ENCODE assay signal across 1 cellular context in the genomic region with DNA sequence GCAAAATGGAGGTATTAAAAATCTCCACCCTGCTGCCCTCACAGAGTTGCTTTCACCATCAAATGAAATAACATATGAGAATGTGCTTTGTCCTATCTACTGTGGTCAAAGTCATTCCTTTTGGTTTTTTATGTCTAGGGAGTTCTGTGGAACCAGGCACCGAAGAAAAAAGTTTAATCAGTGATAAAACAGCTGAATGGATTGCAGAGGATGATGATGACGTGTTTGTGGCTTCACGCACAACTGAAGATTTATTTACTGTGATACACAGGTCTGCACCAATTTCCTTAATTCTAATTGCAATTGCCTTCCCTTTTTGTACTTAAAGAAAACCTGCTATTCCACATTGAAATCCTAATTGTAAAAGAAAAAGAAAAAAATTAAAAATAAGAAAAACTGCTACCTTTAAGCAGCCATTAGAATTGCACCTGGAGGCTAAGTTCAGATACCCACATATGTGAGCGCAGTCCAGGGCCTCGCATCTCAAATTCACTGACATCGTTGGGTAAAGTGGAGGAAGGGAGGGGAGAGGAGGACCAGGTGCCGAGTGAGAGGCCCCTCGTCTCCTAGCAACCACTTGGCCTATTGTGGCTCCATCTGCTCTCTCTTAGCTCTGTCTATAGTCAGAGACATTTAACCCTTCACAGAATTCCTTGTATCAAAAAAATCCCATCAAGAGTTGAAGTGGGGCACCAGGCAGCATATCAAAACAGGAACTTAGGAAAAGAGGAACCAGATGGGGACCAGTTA.
TF ChIP-seq lines count a peak whose summit lies in the region.

No MANE protein-coding gene starts in this region.

TF ChIP-seq in GM23338, 12 proteins besides CTCF, POLR2A, EP300 and RAD21 (continued from another document):
- TF ChIP-seq, protein P1, sequence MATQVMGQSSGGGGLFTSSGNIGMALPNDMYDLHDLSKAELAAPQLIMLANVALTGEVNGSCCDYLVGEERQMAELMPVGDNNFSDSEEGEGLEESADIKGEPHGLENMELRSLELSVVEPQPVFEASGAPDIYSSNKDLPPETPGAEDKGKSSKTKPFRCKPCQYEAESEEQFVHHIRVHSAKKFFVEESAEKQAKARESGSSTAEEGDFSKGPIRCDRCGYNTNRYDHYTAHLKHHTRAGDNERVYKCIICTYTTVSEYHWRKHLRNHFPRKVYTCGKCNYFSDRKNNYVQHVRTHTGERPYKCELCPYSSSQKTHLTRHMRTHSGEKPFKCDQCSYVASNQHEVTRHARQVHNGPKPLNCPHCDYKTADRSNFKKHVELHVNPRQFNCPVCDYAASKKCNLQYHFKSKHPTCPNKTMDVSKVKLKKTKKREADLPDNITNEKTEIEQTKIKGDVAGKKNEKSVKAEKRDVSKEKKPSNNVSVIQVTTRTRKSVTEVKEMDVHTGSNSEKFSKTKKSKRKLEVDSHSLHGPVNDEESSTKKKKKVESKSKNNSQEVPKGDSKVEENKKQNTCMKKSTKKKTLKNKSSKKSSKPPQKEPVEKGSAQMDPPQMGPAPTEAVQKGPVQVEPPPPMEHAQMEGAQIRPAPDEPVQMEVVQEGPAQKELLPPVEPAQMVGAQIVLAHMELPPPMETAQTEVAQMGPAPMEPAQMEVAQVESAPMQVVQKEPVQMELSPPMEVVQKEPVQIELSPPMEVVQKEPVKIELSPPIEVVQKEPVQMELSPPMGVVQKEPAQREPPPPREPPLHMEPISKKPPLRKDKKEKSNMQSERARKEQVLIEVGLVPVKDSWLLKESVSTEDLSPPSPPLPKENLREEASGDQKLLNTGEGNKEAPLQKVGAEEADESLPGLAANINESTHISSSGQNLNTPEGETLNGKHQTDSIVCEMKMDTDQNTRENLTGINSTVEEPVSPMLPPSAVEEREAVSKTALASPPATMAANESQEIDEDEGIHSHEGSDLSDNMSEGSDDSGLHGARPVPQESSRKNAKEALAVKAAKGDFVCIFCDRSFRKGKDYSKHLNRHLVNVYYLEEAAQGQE (IDR thresholded peaks at IDR 0.05; ENCODE audit: unreplicated experiment): no peak
- TF ChIP-seq ZNF114 (CRISPR knock-in tag; IDR thresholded peaks at IDR 0.05): no peak
- TF ChIP-seq, protein P2, sequence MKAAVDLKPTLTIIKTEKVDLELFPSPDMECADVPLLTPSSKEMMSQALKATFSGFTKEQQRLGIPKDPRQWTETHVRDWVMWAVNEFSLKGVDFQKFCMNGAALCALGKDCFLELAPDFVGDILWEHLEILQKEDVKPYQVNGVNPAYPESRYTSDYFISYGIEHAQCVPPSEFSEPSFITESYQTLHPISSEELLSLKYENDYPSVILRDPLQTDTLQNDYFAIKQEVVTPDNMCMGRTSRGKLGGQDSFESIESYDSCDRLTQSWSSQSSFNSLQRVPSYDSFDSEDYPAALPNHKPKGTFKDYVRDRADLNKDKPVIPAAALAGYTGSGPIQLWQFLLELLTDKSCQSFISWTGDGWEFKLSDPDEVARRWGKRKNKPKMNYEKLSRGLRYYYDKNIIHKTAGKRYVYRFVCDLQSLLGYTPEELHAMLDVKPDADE (IDR thresholded peaks at IDR 0.05): no peak
- TF ChIP-seq JUNB (IDR thresholded peaks at IDR 0.05; ENCODE audit: unreplicated experiment): no peak
- TF ChIP-seq EZH2phosphoT487 (IDR thresholded peaks at IDR 0.05; ENCODE audit: unreplicated experiment): no peak
- no peak for TF ChIP-seq STAT1 (IDR thresholded peaks at IDR 0.05; ENCODE audit: unreplicated experiment)
- no peak for TF ChIP-seq ZNF462 (CRISPR knock-in tag; IDR thresholded peaks at IDR 0.05)
TF ChIP-seq in GM23338: peak in this region for 0.
